In genomic region chr16:70251651-70252354, GRCh38 we compare ENCODE assay signal across 8 cellular contexts. TPM values are rescaled to one million over a fixed set of nuclear protein-coding genes. Genes with fewer than 3 reads are reported as not detected.
A peak's percentile ranks its signal among the peaks of the same experiment; 100 is the strongest.
DNase-seq lines count a peak whose midpoint lies in the region; ATAC-seq and TF ChIP-seq lines count a peak whose summit lies in the region.

Gene EXOSC6, minus strand, starts transcription at chr16:70251940. Its CDS starts 40 bp downstream, at chr16:70251900.

- 2% methylated on average over 61 of the region's 61 CpGs for WGBS in liver

- POLR2A ChIA-PET in CD4-positive, alpha-beta T cell (lab: Charles Lee) = interaction anchor here (0.6 to 2.1 kb wide), 19 partner anchors 10 to 549 kb away, joined by 3 to 22 read pairs (median 4); partner anchors contain the start of genes AARS1, COG4, DDX19A and DDX19B

- H3K36me3 ChIP-seq in liver (ENCODE audit: control insufficient read depth in 4 of 4, insufficient read depth in 3 of 4, low read depth in 1 of 4, low read length in 3 of 4) = peaks cover 26 to 44% (median 30%) of the 10 kb centered on the region in 4 donors

- peak; percentile 95 for ATAC-seq in CD4-positive, alpha-beta T cell (ENCODE audit: poor library complexity)
- peak; percentile 84 for ATAC-seq in GM19397 (IDR thresholded peaks at IDR 0.05; ENCODE audit: unreplicated experiment)
- ATAC-seq in HG03565 (IDR thresholded peaks at IDR 0.05; ENCODE audit: unreplicated experiment) = peak; percentile 64

- peaks cover 42% of the 10 kb centered on the region for H3K36me3 Mint-ChIP-seq in CD4-positive, alpha-beta T cell (ENCODE audit: low read depth)

- no peaks in the 10 kb centered on the region for H3K9me3 Mint-ChIP-seq in CD4-positive, alpha-beta T cell

- H3K27ac Mint-ChIP-seq in CD4-positive, alpha-beta T cell = peak within 1 kb of the TSS; percentile 97

- H3K4me3 ChIP-seq in liver (ENCODE audit: low read depth in 1 of 3, low read length in 3 of 3) = peak within 1 kb of the TSS; percentile 49 to 97 (median 84)

- peak within 1 kb of the TSS; percentile 66 to 71 for H3K9ac ChIP-seq in liver (ENCODE audit: low read depth in 1 of 2, low read length in 2 of 2)

- no peaks in the 10 kb centered on the region for H3K9me3 ChIP-seq in CD4-positive, alpha-beta T cell (ENCODE audit: control insufficient read depth, low read length)
- H3K9me3 ChIP-seq in liver (ENCODE audit: control insufficient read depth in 4 of 4, low read length in 3 of 4) = no peaks in the 10 kb centered on the region

- DNase-seq in CD4-positive, alpha-beta T cell = peak; percentile 86 to 90 (median 89)
- peak; percentile 92 for DNase-seq in NCI-H748 (lab: John Stamatoyannopoulos, UW; ENCODE audit: unreplicated experiment)
- peak; percentile 90 for DNase-seq in activated CD4-positive, alpha-beta T cell treated with anti-CD3 and anti-CD28 coated beads, Interleukin-2, amount 50 U/mL, for 1 hour
- DNase-seq in dermis blood vessel endothelial cell = peak; percentile 96
- peak; percentile 89 for DNase-seq in stimulated activated CD4-positive, alpha-beta T cell treated with anti-CD3 and anti-CD28 coated beads, Interleukin-4, amount 100 ng/mL, for 1 hour

- peak; percentile 59 to 72 for TF ChIP-seq RAD21 in liver (IDR thresholded peaks at IDR 0.05)

- peak within 1 kb of the TSS; percentile 98 for H3K4me3 Mint-ChIP-seq in CD4-positive, alpha-beta T cell

- H3K27me3 Mint-ChIP-seq in CD4-positive, alpha-beta T cell = no peaks in the 10 kb centered on the region

- no peaks in the 10 kb centered on the region for H3K27me3 ChIP-seq in CD4-positive, alpha-beta T cell (ENCODE audit: control insufficient read depth, insufficient read depth, low read length)
- no peaks in the 10 kb centered on the region for H3K27me3 ChIP-seq in liver (ENCODE audit: control insufficient read depth in 4 of 4, insufficient read depth in 4 of 4, low read length in 3 of 4)

- H3K4me1 Mint-ChIP-seq in CD4-positive, alpha-beta T cell (ENCODE audit: low read depth) = peaks cover 21% of the 10 kb centered on the region

- peak within 1 kb of the TSS; percentile 75 for H3K27ac ChIP-seq in CD4-positive, alpha-beta T cell (ENCODE audit: low read depth, low read length)
- H3K27ac ChIP-seq in liver (ENCODE audit: low read depth in 1 of 2, low read length in 2 of 2) = peak within 1 kb of the TSS; percentile 78 to 88

- intact Hi-C loops in CD4-positive, alpha-beta T cell (cut with DNase I, micrococcal nuclease) = loop anchor here (2.0 to 10.0 kb wide), 5 partner anchors 35 to 917 kb away; partner anchors contain the start of genes AARS1 (in 2 of the 2), COG4 (in 1 of the 2), COG8 (in 1 of the 2) and DDX19A (in 1 of the 2)

- CTCF ChIA-PET in CD4-positive, alpha-beta T cell (lab: Charles Lee) = interaction anchor here (0.5 to 2.2 kb wide), 17 partner anchors 11 to 1247 kb away, joined by 3 to 12 read pairs (median 3); partner anchors contain the start of genes AARS1, DDX19A and PDPR

- peaks cover 6 to 16% (median 13%) of the 10 kb centered on the region in 4 donors for H3K4me1 ChIP-seq in liver (ENCODE audit: control insufficient read depth in 4 of 4, insufficient read depth in 4 of 4, low read length in 3 of 4)

- TF ChIP-seq CTCF in CD4-positive, alpha-beta T cell (IDR thresholded peaks at IDR 0.05) = peak; percentile 93
- peak; percentile 96 for TF ChIP-seq CTCF in liver (IDR thresholded peaks at IDR 0.05; ENCODE audit: low read depth, low read length, missing input control)

TF ChIP-seq in liver, 16 proteins besides CTCF, POLR2A, EP300 and RAD21:
- TF ChIP-seq HNF4G (IDR thresholded peaks at IDR 0.05) (no peak), FOXA2 (IDR thresholded peaks at IDR 0.05) (no peak), ZBTB33 (IDR thresholded peaks at IDR 0.05) (peak; percentile 59), JUND (IDR thresholded peaks at IDR 0.05) (no peak), HNF4A (conservative IDR thresholded peaks at IDR 0.05) (peak in 1 of 2 donors; percentile 3), YY1 (IDR thresholded peaks at IDR 0.05) (peak; percentile 94), RXRA (IDR thresholded peaks at IDR 0.05) (peak in 1 of 2 donors; percentile 22), REST (IDR thresholded peaks at IDR 0.05) (no peak), FOXA1 (IDR thresholded peaks at IDR 0.05) (no peak), GABPA (IDR thresholded peaks at IDR 0.05 in 1 of 2, conservative IDR thresholded peaks at IDR 0.05 in 1 of 2) (peak in 1 of 2 donors; percentile 87), ATF3 (IDR thresholded peaks at IDR 0.05) (no peak), NR2F2 (IDR thresholded peaks at IDR 0.05) (no peak), TAF1 (conservative IDR thresholded peaks at IDR 0.05) (no peak), EGR1 (IDR thresholded peaks at IDR 0.05; ENCODE audit: low read depth in 2 of 2) (no peak), SP1 (IDR thresholded peaks at IDR 0.05) (peak; percentile 34), MAX (IDR thresholded peaks at IDR 0.05) (peak; percentile 56)

RNA-seq across cellular contexts. Expression of gene EXOSC6, which starts in this region (rescaled TPM):
- 10 to 100 TPM; 27.8 to 28.2 TPM for total RNA-seq in CD4-positive, alpha-beta T cell
- total RNA-seq in dermis blood vessel endothelial cell = 36.3 and 47.6 TPM in 2 replicates
- 10 to 100 TPM; 13.1 to 16.4 TPM for total RNA-seq in liver
- polyA plus RNA-seq in liver = 1 to 10 TPM; 3.7 to 4.9 TPM

Comparison
In these comparisons a context has a peak if more than half of its experiments do, and no peak if none do; other contexts are left out.
1. Peak in every context shown above with its lines: DNase-seq, ATAC-seq, H3K4me3 ChIP-seq and H3K27ac ChIP-seq.